ENCODE assay signal across 8 cellular contexts in genomic region chr10:6445671-6446278, GRCh38.
DNase-seq lines count a peak whose midpoint lies in the region; ATAC-seq and TF ChIP-seq lines count a peak whose summit lies in the region.

No MANE protein-coding gene starts in this region.

- H3K27ac Mint-ChIP-seq in activated T-cell treated with anti-CD3 and anti-CD28 coated beads, Interleukin-2, amount 50 U/mL, for 72 hours = peak overlapping the region; percentile 32

- no peak overlapping the region for H3K4me3 Mint-ChIP-seq in activated T-cell treated with anti-CD3 and anti-CD28 coated beads, Interleukin-2, amount 50 U/mL, for 72 hours

- H3K9ac ChIP-seq in OCI-LY1 (ENCODE audit: low read length) = no peak overlapping the region

- H2AFZ ChIP-seq in OCI-LY1 (ENCODE audit: low read length) = no peak overlapping the region

- no peaks in the 10 kb centered on the region for H3F3A ChIP-seq in OCI-LY1 (ENCODE audit: insufficient read depth, low read length)

- no peaks in the 10 kb centered on the region for H3K79me2 ChIP-seq in OCI-LY1 (ENCODE audit: insufficient read depth, low read length)

- no peaks in the 10 kb centered on the region for H3K27me3 ChIP-seq in OCI-LY1 (ENCODE audit: insufficient read depth, low read length)

- H3K9me2 ChIP-seq in OCI-LY1 (ENCODE audit: low read depth, low read length) = no peaks in the 10 kb centered on the region

- no peak overlapping the region for H3K27ac ChIP-seq in OCI-LY1 (ENCODE audit: low read depth, low read length, poor library complexity, severe bottlenecking)

- H3K4me1 Mint-ChIP-seq in activated T-cell treated with anti-CD3 and anti-CD28 coated beads, Interleukin-2, amount 50 U/mL, for 72 hours (ENCODE audit: low read depth) = peaks cover 37% of the 10 kb centered on the region

- H3K4me1 ChIP-seq in OCI-LY1 (ENCODE audit: insufficient read depth, low read length, severe bottlenecking) = no peaks in the 10 kb centered on the region

- H3K9me3 ChIP-seq in OCI-LY1 (ENCODE audit: low read length) = no peaks in the 10 kb centered on the region

- DNase-seq in DMS 273 (lab: John Stamatoyannopoulos, UW; ENCODE audit: unreplicated experiment) = peak; percentile 41
- DNase-seq in DMS 273 treated with DMSO at 0.1 percent for 48 hours (lab: John Stamatoyannopoulos, UW) = no peak
- peak; percentile 44 to 56 for DNase-seq in activated T-cell treated with anti-CD3 and anti-CD28 coated beads, Interleukin-2, amount 50 U/mL, for 72 hours
- peak; percentile 57 for DNase-seq in fibroblast of pulmonary artery (ENCODE audit: low read depth)
- DNase-seq in nucleus accumbens (lab: John Stamatoyannopoulos, UW) = peak in 49 of 56 donors; percentile 1 to 82 (median 33)
- DNase-seq in ureter (ENCODE audit: low spot score) = peak; percentile 57

- TF ChIP-seq CTCF in OCI-LY1 (IDR thresholded peaks at IDR 0.05; ENCODE audit: low read length) (peak; percentile 75), fibroblast of pulmonary artery (IDR thresholded peaks at IDR 0.05; ENCODE audit: low read length, missing control alignments) (peak; percentile 78)

- ATAC-seq in activated T-cell treated with anti-CD3 and anti-CD28 coated beads, Interleukin-2, amount 50 U/mL, for 72 hours (replicated peaks in 1 of 2) = peak; percentile 38 to 47
- ATAC-seq in HG03097 (IDR thresholded peaks at IDR 0.05; ENCODE audit: low FRiP score, unreplicated experiment) = no peak

- no peak overlapping the region for H3K4me2 ChIP-seq in OCI-LY1 (ENCODE audit: low read length)

- H4K20me1 ChIP-seq in OCI-LY1 (ENCODE audit: insufficient read depth, low read length) = no peaks in the 10 kb centered on the region

- no peaks in the 10 kb centered on the region for H3K9me3 Mint-ChIP-seq in activated T-cell treated with anti-CD3 and anti-CD28 coated beads, Interleukin-2, amount 50 U/mL, for 72 hours

- no peaks in the 10 kb centered on the region for H3K36me3 ChIP-seq in OCI-LY1 (ENCODE audit: insufficient read depth, low read length)

- no peaks in the 10 kb centered on the region for H3K27me3 Mint-ChIP-seq in activated T-cell treated with anti-CD3 and anti-CD28 coated beads, Interleukin-2, amount 50 U/mL, for 72 hours (ENCODE audit: low read depth)

- H3K36me3 Mint-ChIP-seq in activated T-cell treated with anti-CD3 and anti-CD28 coated beads, Interleukin-2, amount 50 U/mL, for 72 hours (ENCODE audit: insufficient read depth in 2 of 2) = peaks cover 10 to 32% of the 10 kb centered on the region in 2 donors

- H3K4me3 ChIP-seq in OCI-LY1 (ENCODE audit: low read depth, low read length, poor library complexity, severe bottlenecking) (no peak overlapping the region), fibroblast of pulmonary artery (replicated peaks; ENCODE audit: low read depth, low read length) (no peak overlapping the region)
